ENCODE assay signal across 16 cellular contexts in the genomic region with DNA sequence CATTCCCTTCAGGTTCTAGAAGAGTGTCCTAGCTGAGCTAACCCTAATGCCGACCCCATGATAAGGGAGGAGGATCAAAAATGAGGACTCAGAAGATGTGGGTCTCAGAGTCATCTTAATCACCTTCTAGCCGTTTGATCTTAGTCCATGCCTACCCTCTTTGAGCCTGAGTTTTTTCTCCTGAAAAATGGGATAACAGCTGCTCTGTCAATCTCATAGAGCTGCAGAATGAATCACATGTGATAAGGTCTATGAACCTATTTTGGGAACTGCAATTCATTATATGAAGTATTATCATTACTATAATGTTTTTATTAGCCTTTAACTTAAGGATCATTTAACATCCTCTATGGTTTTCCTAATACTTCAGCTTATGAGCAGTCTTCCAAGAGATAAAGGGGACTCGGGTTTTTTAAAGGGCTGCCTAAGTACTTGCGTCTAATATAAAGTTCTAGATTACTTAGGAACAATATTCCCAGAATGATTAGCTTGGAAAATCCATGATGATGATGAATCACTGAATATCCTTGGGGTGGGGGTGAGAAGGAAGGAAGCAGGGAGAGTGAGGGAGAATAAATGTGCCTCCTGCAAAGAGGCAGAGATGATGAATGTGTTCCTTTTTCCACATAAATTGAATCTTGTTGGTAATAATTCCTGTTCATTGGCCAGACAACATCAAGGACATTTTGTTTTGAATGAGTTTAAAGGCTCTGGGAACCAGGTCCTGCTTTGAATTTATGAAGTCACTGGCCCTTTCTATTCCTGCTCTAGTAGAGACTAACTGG.
"Had no signal": no experiment of that assay in that cellular context is flagged by ENCODE, and none has a peak within 500 bp of the region (broad histone marks: within the 10 kb centered on the region; RNA-seq: fewer than 3 reads in every experiment).

No MANE protein-coding gene starts in this region.

- H3K36me3 ChIP-seq: ovary, right lobe of liver had no signal

- H3K4me2 ChIP-seq: smooth muscle cell had no signal

- H3K27ac ChIP-seq: epithelial cell of prostate, heart left ventricle, ovary, right lobe of liver had no signal

- H3K4me1 ChIP-seq: heart left ventricle, right lobe of liver had no signal

- H3K27me3 ChIP-seq: heart left ventricle, ovary, right lobe of liver had no signal

- DNase-seq: activated CD4-positive, alpha-beta T cell treated with anti-CD3 and anti-CD28 coated beads, Interleukin-2, amount 10 ng/mL, durations not matched to agents 7 days and 5 days; activated CD4-positive, CD25-positive, alpha-beta regulatory T cell; activated CD8-positive, alpha-beta T cell treated with anti-CD3 and anti-CD28 coated beads, Interleukin-2, amount 10 ng/mL, durations not matched to agents 7 days and 5 days; activated naive CD4-positive, alpha-beta T cell treated with anti-CD3 and anti-CD28 coated beads, Interleukin-2, amount 50 U/mL, for 16 hours; activated T-cell treated with anti-CD3 and anti-CD28 coated beads, Interleukin-2, amount 50 U/mL, for 4 hours; heart left ventricle; left ventricle myocardium superior; mucosa of descending colon; naive thymus-derived CD4-positive, alpha-beta T cell; ovary; right lobe of liver; stimulated activated CD4-positive, alpha-beta T cell treated with anti-CD3 and anti-CD28 coated beads, Interleukin-4, amount 100 ng/mL, for 4 hours; stimulated activated naive B cell treated with anti-CD40 and anti-IgM and Interleukin-4, amounts not matched to agents 10 μg/mL and 1 μg/mL and 100 μg/mL, for 72 hours; T1000 had no signal

- ATAC-seq: activated CD8-positive, alpha-beta T cell treated with anti-CD3 and anti-CD28 coated beads, Interleukin-2, amount 10 ng/mL, durations not matched to agents 7 days and 5 days; activated T-cell treated with anti-CD3 and anti-CD28 coated beads, Interleukin-2, amount 50 U/mL, for 4 hours; heart left ventricle; left ventricle myocardium superior; mucosa of descending colon; naive thymus-derived CD4-positive, alpha-beta T cell; right lobe of liver; stimulated activated naive B cell treated with anti-CD40 and anti-IgM and Interleukin-4, amounts not matched to agents 10 μg/mL and 1 μg/mL and 100 μg/mL, for 72 hours had no signal

- H3K9me3 ChIP-seq: heart left ventricle, mucosa of descending colon, ovary, right lobe of liver had no signal

- H3K4me3 ChIP-seq: heart left ventricle, mucosa of descending colon, ovary, right lobe of liver, smooth muscle cell had no signal
